Comparison of ENCODE assay signal across 8 cellular contexts in the genomic region with DNA sequence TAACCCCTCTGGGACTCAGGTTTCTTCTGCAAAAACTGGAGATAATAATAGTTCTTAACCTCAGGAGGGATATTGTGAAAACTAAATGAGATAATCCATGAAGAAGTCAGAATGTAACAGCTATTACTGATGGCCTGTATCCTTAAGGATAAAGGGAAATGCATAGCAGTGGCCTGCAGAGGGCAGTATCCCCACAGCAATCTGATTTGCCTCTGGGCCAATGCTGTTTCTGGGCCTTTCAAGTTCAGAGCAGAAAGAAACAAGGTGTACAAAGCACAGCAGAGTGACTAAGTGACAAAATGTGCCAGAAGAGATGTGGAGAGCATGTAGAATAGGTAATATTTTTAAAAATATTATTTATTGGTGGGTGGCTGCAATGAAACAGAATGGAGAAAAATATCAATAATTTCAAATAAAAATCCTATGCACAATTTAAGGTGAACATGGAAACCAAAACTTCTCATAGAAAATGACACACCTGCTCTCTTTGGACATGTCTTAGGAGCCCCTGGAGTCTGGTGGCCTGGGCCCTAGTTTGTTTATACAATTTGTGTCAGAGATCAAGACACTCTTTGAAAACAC.
A peak's percentile ranks its signal among the peaks of the same experiment; 100 is the strongest.
DNase-seq lines count a peak whose midpoint lies in the region; ATAC-seq and TF ChIP-seq lines count a peak whose summit lies in the region.

No MANE protein-coding gene starts in this region.

- H3K4me3 ChIP-seq in AG10803 (ENCODE audit: low read length) (no peak overlapping the region), SU-DHL-6 (ENCODE audit: insufficient read depth, low read length, poor library complexity, severe bottlenecking) (no peak overlapping the region), left ventricle myocardium inferior (no peak overlapping the region), retinal pigment epithelial cell (ENCODE audit: low read length) (no peak overlapping the region)

- no peak overlapping the region for H2AFZ ChIP-seq in SU-DHL-6 (ENCODE audit: low read depth, low read length, severe bottlenecking)

- no peak overlapping the region for H3K4me2 ChIP-seq in SU-DHL-6 (ENCODE audit: low read depth, low read length, poor library complexity, severe bottlenecking)

- H3K9me2 ChIP-seq in SU-DHL-6 (replicated peaks; ENCODE audit: insufficient read depth, low read length): no peaks in the 10 kb centered on the region

- H3K36me3 ChIP-seq in SU-DHL-6 (ENCODE audit: low read length) (no peaks in the 10 kb centered on the region), left ventricle myocardium inferior (no peaks in the 10 kb centered on the region)

- no peaks in the 10 kb centered on the region for H4K20me1 ChIP-seq in SU-DHL-6 (ENCODE audit: low read depth, low read length)

- intact Hi-C loops in left ventricle myocardium inferior (cut with micrococcal nuclease): loop anchor here (5.0 to 10.0 kb wide), 2 partner anchors 724 to 802 kb away; no protein-coding TSS in a partner anchor

- no peaks in the 10 kb centered on the region for H3K79me2 ChIP-seq in SU-DHL-6 (ENCODE audit: insufficient read depth, low read length)

- peak; percentile 97 for TF ChIP-seq CTCF in AG10803 (conservative IDR thresholded peaks at IDR 0.05; ENCODE audit: low read length)
- peak; percentile 91 for TF ChIP-seq CTCF in SU-DHL-6 (IDR thresholded peaks at IDR 0.05; ENCODE audit: insufficient read depth, low read length, poor library complexity, severe bottlenecking)
- TF ChIP-seq CTCF in left ventricle myocardium inferior (IDR thresholded peaks at IDR 0.05; ENCODE audit: borderline replicate concordance): peak; percentile 90
- peak; percentile 92 for TF ChIP-seq CTCF in retinal pigment epithelial cell (conservative IDR thresholded peaks at IDR 0.05; ENCODE audit: low read depth, low read length)

- ATAC-seq in GM19455 (IDR thresholded peaks at IDR 0.05; ENCODE audit: unreplicated experiment) (peak; percentile 61), HG03025 (IDR thresholded peaks at IDR 0.05; ENCODE audit: low FRiP score, unreplicated experiment) (no peak)

- no peak overlapping the region for H3K9ac ChIP-seq in SU-DHL-6 (ENCODE audit: low read length)

- no peaks in the 10 kb centered on the region for H3K27me3 ChIP-seq in SU-DHL-6 (ENCODE audit: low read length)
- no peaks in the 10 kb centered on the region for H3K27me3 ChIP-seq in left ventricle myocardium inferior (ENCODE audit: low read depth)

- no peak overlapping the region for H3K27ac ChIP-seq in SU-DHL-6 (ENCODE audit: low read depth, low read length)
- no peak overlapping the region for H3K27ac ChIP-seq in left ventricle myocardium inferior (replicated peaks)

- DNase-seq in AG10803 (ENCODE audit: low read depth) (peak; percentile 82), NCI-H1417 treated with DMSO at 0.1 percent for 48 hours (lab: John Stamatoyannopoulos, UW) (peak; percentile 22), amniotic stem cell (lab: John Stamatoyannopoulos, UW) (peak; percentile 53), left ventricle myocardium inferior (peak; percentile 66), retinal pigment epithelial cell (ENCODE audit: low read depth) (peak; percentile 33)

- H3K4me1 ChIP-seq in left ventricle myocardium inferior: peaks cover 5% of the 10 kb centered on the region

- no peaks in the 10 kb centered on the region for H3K9me3 ChIP-seq in SU-DHL-6 (ENCODE audit: insufficient read depth, low read length)
- H3K9me3 ChIP-seq in left ventricle myocardium inferior (replicated peaks): no peaks in the 10 kb centered on the region

- H3F3A ChIP-seq in SU-DHL-6 (ENCODE audit: insufficient read depth): no peaks in the 10 kb centered on the region

Comparison
In these comparisons a context has a peak if more than half of its experiments do, and no peak if none do; other contexts are left out.
1. DNase-seq: peak in every context shown above with its lines; median percentile 82 in AG10803; 66 in left ventricle myocardium inferior; 53 in amniotic stem cell; 33 in retinal pigment epithelial cell; 22 in NCI-H1417 treated with DMSO at 0.1 percent for 48 hours.